In genomic region chr15:58520936-58521292, GRCh38 we compare ENCODE assay signal across 13 cellular contexts.
DNase-seq lines count a peak whose midpoint lies in the region; ATAC-seq, FAIRE-seq and TF ChIP-seq lines count a peak whose summit lies in the region.
"Had no signal": no experiment of that assay in that cellular context is flagged by ENCODE, and none has a peak within 500 bp of the region (broad histone marks: within the 10 kb centered on the region; RNA-seq: fewer than 3 reads in every experiment).

No MANE protein-coding gene starts in this region.

- no peak overlapping the region for H3K4me2 ChIP-seq in HepG2 (ENCODE audit: low read depth, low read length)
- H3K4me2 ChIP-seq in K562 (ENCODE audit: insufficient read depth, low read length): peak overlapping the region; percentile 81

- H3K27ac ChIP-seq in liver (ENCODE audit: low read depth in 1 of 2, low read length in 2 of 2) (peak overlapping the region; percentile 8 to 21), HepG2 (ENCODE audit: extremely low read length, insufficient read depth, low read length) (no peak overlapping the region), K562 (ENCODE audit: extremely low read depth, low read depth, low read length) (peak overlapping the region; percentile 80), lower lobe of right lung (peak overlapping the region; percentile 48), upper lobe of left lung (peak overlapping the region; percentile 17 to 66 (median 54)), left lung (peak overlapping the region in 1 of 2 donors; percentile 92)

- no peaks in the 10 kb centered on the region for H3K36me3 ChIP-seq in liver (ENCODE audit: control insufficient read depth in 4 of 4, insufficient read depth in 3 of 4, low read depth in 1 of 4, low read length in 3 of 4)
- H3K36me3 ChIP-seq in HepG2 (replicated peaks in 1 of 2; ENCODE audit: control insufficient read depth in 1 of 2, insufficient read depth in 2 of 2, low read length in 2 of 2): no peaks in the 10 kb centered on the region
- no peaks in the 10 kb centered on the region for H3K36me3 ChIP-seq in K562 (ENCODE audit: control insufficient read depth, insufficient read depth, low read length)
- no peaks in the 10 kb centered on the region for H3K36me3 ChIP-seq in lower lobe of right lung
- H3K36me3 ChIP-seq in upper lobe of left lung: no peaks in the 10 kb centered on the region
- H3K36me3 ChIP-seq in left lung: no peaks in the 10 kb centered on the region
- H3K36me3 ChIP-seq: pancreas had no signal

- WGBS in liver: 85% methylated on average over 4 of the region's 4 CpGs
- 91% methylated on average over 3 of the region's 4 CpGs for WGBS in HepG2 (ENCODE audit: low lambda C conversion rate)
- WGBS in K562 (ENCODE audit: insufficient coverage, low coverage, missing lambda C conversion rate): 56% methylated on average over 4 of the region's 4 CpGs
- 80 to 86% methylated on average over 4 of the region's 4 CpGs for WGBS in upper lobe of left lung, 2 donors

- CTCF ChIA-PET in HepG2 (lab: Yijun Ruan, JAX; ENCODE audit: low intra/inter-chr PET ratio, low total read pairs) (no interaction called here), K562 (lab: Yijun Ruan, JAX; ENCODE audit: low intra/inter-chr PET ratio) (no interaction called here)

- H3K9me3 ChIP-seq in liver (ENCODE audit: control insufficient read depth in 4 of 4, low read length in 3 of 4) (no peaks in the 10 kb centered on the region), HepG2 (ENCODE audit: low read length) (no peaks in the 10 kb centered on the region), K562 (replicated peaks; ENCODE audit: control insufficient read depth, insufficient read depth, low read depth, low read length) (no peaks in the 10 kb centered on the region), lower lobe of right lung (no peaks in the 10 kb centered on the region), upper lobe of left lung (no peaks in the 10 kb centered on the region), left lung (no peaks in the 10 kb centered on the region)
- H3K9me3 ChIP-seq: pancreas had no signal

- TF ChIP-seq CTCF in liver (IDR thresholded peaks at IDR 0.05; ENCODE audit: low read depth, low read length, missing input control) (no peak), HepG2 (CRISPR knock-in tag; IDR thresholded peaks at IDR 0.05) (no peak), K562 (IDR thresholded peaks at IDR 0.05 in 2 of 3, conservative IDR thresholded peaks at IDR 0.05 in 1 of 3; ENCODE audit: insufficient read depth in 2 of 3, low read depth in 1 of 3, low read length in 3 of 3) (no peak), lower lobe of right lung (IDR thresholded peaks at IDR 0.05) (no peak), upper lobe of left lung (IDR thresholded peaks at IDR 0.05) (no peak), left lung (IDR thresholded peaks at IDR 0.05) (no peak)

- peak in 1 of 2 donors; percentile 0 for TF ChIP-seq RAD21 in liver (IDR thresholded peaks at IDR 0.05)
- no peak for TF ChIP-seq RAD21 in HepG2 (CRISPR knock-in tag; IDR thresholded peaks at IDR 0.05)
- no peak; a peak in 1 of 4 replicates for TF ChIP-seq RAD21 in K562 (CRISPR knock-in tag; conservative IDR thresholded peaks at IDR 0.05 in 1 of 2, IDR thresholded peaks at IDR 0.05 in 1 of 2)

- TF ChIP-seq POLR2A in HepG2 (IDR thresholded peaks at IDR 0.05; ENCODE audit: insufficient read depth in 1 of 2, low read depth in 2 of 2, low read length in 2 of 2) (no peak), K562 (conservative IDR thresholded peaks at IDR 0.05) (no peak), upper lobe of left lung (IDR thresholded peaks at IDR 0.05) (no peak)

- BruUV-seq in HepG2 (replicated peaks; lab: Mats Ljungman, UMichigan) (no TSS peak), K562 (replicated peaks; lab: Mats Ljungman, UMichigan) (TSS peak; percentile 94)

- H3K27me3 ChIP-seq in liver (ENCODE audit: control insufficient read depth in 4 of 4, insufficient read depth in 4 of 4, low read length in 3 of 4) (no peaks in the 10 kb centered on the region), HepG2 (ENCODE audit: control insufficient read depth in 1 of 2, insufficient read depth in 2 of 2, low read length in 2 of 2) (no peaks in the 10 kb centered on the region), K562 (ENCODE audit: control insufficient read depth in 2 of 2, insufficient read depth in 2 of 2, low read length in 2 of 2) (no peaks in the 10 kb centered on the region), lower lobe of right lung (ENCODE audit: low read depth) (no peaks in the 10 kb centered on the region), upper lobe of left lung (no peaks in the 10 kb centered on the region), left lung (no peaks in the 10 kb centered on the region)
- H3K27me3 ChIP-seq: pancreas had no signal

- H3K79me2 ChIP-seq in HepG2 (ENCODE audit: insufficient read depth, low read length) (no peaks in the 10 kb centered on the region), K562 (ENCODE audit: control insufficient read depth, insufficient read depth, low read length) (no peaks in the 10 kb centered on the region)

- H4K20me1 ChIP-seq in HepG2 (ENCODE audit: insufficient read depth, low read length): no peaks in the 10 kb centered on the region
- no peaks in the 10 kb centered on the region for H4K20me1 ChIP-seq in K562 (replicated peaks; ENCODE audit: control insufficient read depth, insufficient read depth, low read length)

- DNase-seq in HepG2 (ENCODE audit: low spot score) (no peak), K562 (ENCODE audit: extremely low read depth in 1 of 4, low spot score in 3 of 4) (peak in 1 of 4 experiments; percentile 22), lower lobe of right lung (no peak), upper lobe of left lung (no peak), NCI-H524 (lab: John Stamatoyannopoulos, UW) (no peak), left lung (no peak)
- no peak for DNase-seq in activated CD4-positive, alpha-beta T cell treated with anti-CD3 and anti-CD28 coated beads, Interleukin-2, amount 50 U/mL, for 1 hour
- DNase-seq: activated naive CD8-positive, alpha-beta T cell treated with anti-CD3 and anti-CD28 coated beads, Interleukin-2, amount 50 U/mL, for 24 hours; DND-41; MM.1S had no signal

- H3K4me3 ChIP-seq in liver (ENCODE audit: low read depth in 1 of 3, low read length in 3 of 3) (no peak overlapping the region), HepG2 (replicated peaks in 1 of 3; ENCODE audit: insufficient read depth in 1 of 3, low read depth in 2 of 3, low read length in 3 of 3) (no peak overlapping the region), K562 (peak overlapping the region; percentile 0), lower lobe of right lung (no peak overlapping the region), upper lobe of left lung (no peak overlapping the region), left lung (peak overlapping the region in 1 of 2 donors; percentile 27)
- H3K4me3 ChIP-seq: pancreas had no signal

- in situ Hi-C loops in HepG2 (cut with HindIII; ENCODE audit: extremely low pct_ligation_motif_present, low pct_unique_long_range_greater_than_20kb): loop anchor here (10.0 kb wide), 1 partner anchor 46 kb away; no protein-coding TSS in a partner anchor
- in situ Hi-C loops in K562 (cut with MboI): no loop called here

- POLR2A ChIA-PET in HepG2 (lab: Yijun Ruan, JAX): no interaction called here
- POLR2A ChIA-PET in K562 (lab: Yijun Ruan, JAX): interaction anchor here (0.6 to 1.6 kb wide), 5 partner anchors 9 to 116 kb away, joined by 3 to 7 read pairs (median 4); no protein-coding TSS in a partner anchor

- intact Hi-C loops in HepG2 (cut with micrococcal nuclease; ENCODE audit: unreplicated experiment) (no loop called here), K562 (cut with micrococcal nuclease) (no loop called here), lower lobe of right lung (cut with DNase I) (no loop called here), left lung (cut with DNase I) (no loop called here)

- TF ChIP-seq EP300 in HepG2 (IDR thresholded peaks at IDR 0.05; ENCODE audit: low read depth in 2 of 2, low read length in 2 of 2): no peak
- TF ChIP-seq EP300 in HepG2 (CRISPR knock-in tag; IDR thresholded peaks at IDR 0.05; ENCODE audit: borderline replicate concordance): no peak
- no peak for TF ChIP-seq EP300 in K562 (IDR thresholded peaks at IDR 0.05; ENCODE audit: low read length)
- no peak for TF ChIP-seq EP300 in upper lobe of left lung (IDR thresholded peaks at IDR 0.05)

- peaks cover 2 to 15% (median 12%) of the 10 kb centered on the region in 4 donors for H3K4me1 ChIP-seq in liver (ENCODE audit: control insufficient read depth in 4 of 4, insufficient read depth in 4 of 4, low read length in 3 of 4)
- peaks cover 25% of the 10 kb centered on the region for H3K4me1 ChIP-seq in HepG2 (ENCODE audit: insufficient read depth, low read length)
- H3K4me1 ChIP-seq in K562 (replicated peaks in 1 of 2; ENCODE audit: control insufficient read depth in 2 of 2, insufficient read depth in 2 of 2, low read length in 2 of 2): peaks cover 36 to 52% of the 10 kb centered on the region in 2 experiments
- peaks cover 47% of the 10 kb centered on the region for H3K4me1 ChIP-seq in lower lobe of right lung
- H3K4me1 ChIP-seq in upper lobe of left lung: peaks cover 10 to 32% (median 23%) of the 10 kb centered on the region in 4 donors
- H3K4me1 ChIP-seq in left lung: peaks cover 8 to 93% of the 10 kb centered on the region in 2 donors

- H3K9ac ChIP-seq in liver (ENCODE audit: low read depth in 1 of 2, low read length in 2 of 2) (no peak overlapping the region), HepG2 (ENCODE audit: insufficient read depth, low read depth, low read length) (no peak overlapping the region), K562 (ENCODE audit: insufficient read depth in 1 of 2, low read depth in 2 of 2, low read length in 2 of 2) (peak overlapping the region; percentile 67 to 79; a peak in 3 of 4 replicates)

- no peak for ATAC-seq in HepG2
- ATAC-seq in K562: peak; percentile 30
- ATAC-seq in lower lobe of right lung: no peak
- ATAC-seq in upper lobe of left lung (ENCODE audit: low FRiP score in 2 of 2): no peak
- no peak for ATAC-seq in left lung
- ATAC-seq: activated naive CD8-positive, alpha-beta T cell treated with anti-CD3 and anti-CD28 coated beads, Interleukin-2, amount 50 U/mL, for 24 hours had no signal

- FAIRE-seq in HepG2 (lab: Jason Lieb, UNC) (no peak), K562 (lab: Jason Lieb, UNC) (no peak)
- FAIRE-seq: GM12892, pancreas had no signal

- no peaks in the 10 kb centered on the region for H3K9me1 ChIP-seq in K562 (ENCODE audit: control insufficient read depth, insufficient read depth, low read length)

- H2AFZ ChIP-seq in HepG2 (ENCODE audit: low read length): no peak overlapping the region
- peak overlapping the region; percentile 79 for H2AFZ ChIP-seq in K562 (ENCODE audit: low read depth, low read length)

TF ChIP-seq in liver, 16 proteins besides CTCF, POLR2A, EP300 and RAD21 (continues in another document):
- TF ChIP-seq FOXA2 (IDR thresholded peaks at IDR 0.05): no peak
- TF ChIP-seq FOXA1 (IDR thresholded peaks at IDR 0.05): no peak
- TF ChIP-seq HNF4A (conservative IDR thresholded peaks at IDR 0.05): no peak

TF ChIP-seq in HepG2, 621 proteins besides CTCF, POLR2A, EP300 and RAD21 (continues in another document):
- TF ChIP-seq ZNF232 (CRISPR knock-in tag; IDR thresholded peaks at IDR 0.05; ENCODE audit: borderline replicate concordance): no peak

TF ChIP-seq in K562, 482 proteins besides CTCF, POLR2A, EP300 and RAD21 (continues in another document):
- TF ChIP-seq FOXP1 (CRISPR knock-in tag; IDR thresholded peaks at IDR 0.05): 0 out of 2 replicates have a peak, but pooled peaks have one; percentile 6

Comparison
In these comparisons a context has a peak if more than half of its experiments do, and no peak if none do; other contexts are left out.
1. H3K9ac ChIP-seq: peak in K562 (2 of 2); none in liver (0 of 2) and HepG2 (single experiment).